18 cellular contexts compared by ENCODE assay signal in the genomic region with DNA sequence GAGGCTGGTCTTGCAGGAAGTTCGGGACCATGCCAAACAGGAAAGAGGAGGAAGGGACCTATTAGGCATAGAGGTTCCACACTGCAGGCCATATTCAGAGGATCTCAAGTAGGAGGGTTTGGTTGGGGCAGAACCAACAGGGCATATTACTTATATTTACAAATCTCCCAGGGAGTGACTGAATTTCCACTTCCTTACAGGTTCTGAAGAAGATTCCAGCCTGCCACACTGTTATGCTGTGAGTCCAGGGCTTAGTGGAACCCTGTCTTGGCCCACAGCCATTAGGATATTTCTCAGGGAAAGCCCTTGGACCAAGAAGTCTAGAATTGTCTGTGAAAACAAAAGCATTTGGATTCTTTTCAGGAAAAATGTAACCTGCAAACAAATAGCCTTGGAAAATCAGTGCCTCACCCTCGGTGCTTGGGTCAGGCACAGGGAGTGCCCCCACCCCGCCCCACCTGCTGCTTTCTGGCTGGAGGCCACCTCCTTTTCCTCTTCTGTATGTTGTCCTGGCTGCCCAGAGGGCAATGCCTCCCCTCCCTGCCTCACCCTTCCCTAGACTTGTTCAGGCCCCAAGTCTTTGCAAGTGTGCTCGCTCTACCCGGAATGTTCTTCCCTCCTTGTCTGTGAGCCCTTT. TPM values are rescaled to one million over a fixed set of nuclear protein-coding genes. Genes with fewer than 3 reads are reported as not detected.
DNase-seq lines count a peak whose midpoint lies in the region; ATAC-seq and TF ChIP-seq lines count a peak whose summit lies in the region.
"Had no signal": no experiment of that assay in that cellular context is flagged by ENCODE, and none has a peak within 500 bp of the region (broad histone marks: within the 10 kb centered on the region; RNA-seq: fewer than 3 reads in every experiment).

No MANE protein-coding gene starts in this region.

- ATAC-seq in lower lobe of right lung (peak; percentile 92 to 95), gastrocnemius medialis (no peak)

- H3K4me1 ChIP-seq in lower lobe of right lung (peaks cover 17% of the 10 kb centered on the region), gastrocnemius medialis (no peaks in the 10 kb centered on the region)
- H3K4me1 ChIP-seq: psoas muscle had no signal

- no peaks in the 10 kb centered on the region for H3K36me3 ChIP-seq in lower lobe of right lung
- no peaks in the 10 kb centered on the region for H3K36me3 ChIP-seq in gastrocnemius medialis
- H3K36me3 ChIP-seq: WERI-Rb-1 had no signal

- DNase-seq in DMS 273 (lab: John Stamatoyannopoulos, UW; ENCODE audit: unreplicated experiment) (peak; percentile 27), DMS 273 treated with DMSO at 0.1 percent for 48 hours (lab: John Stamatoyannopoulos, UW) (no peak), epithelial cell of esophagus (ENCODE audit: low read depth) (peak; percentile 53), lower lobe of right lung (peak; percentile 74), ureter (ENCODE audit: low spot score) (peak; percentile 63), COLO829 (ENCODE audit: low spot score) (no peak), gastrocnemius medialis (no peak), NCI-H2196 treated with DMSO at 0.1 percent for 48 hours (lab: John Stamatoyannopoulos, UW; ENCODE audit: unreplicated experiment) (no peak)
- DNase-seq: DND-41, kidney glomerular epithelial cell, naive B cell, NCI-H1694 treated with DMSO at 0.1 percent for 48 hours, NCI-H526, psoas muscle, T-helper 1 cell, WERI-Rb-1 had no signal

- no peak for TF ChIP-seq POLR2A in gastrocnemius medialis (IDR thresholded peaks at IDR 0.05)

- H3K4me3 ChIP-seq in epithelial cell of esophagus (ENCODE audit: low read length) (no peak overlapping the region), lower lobe of right lung (no peak overlapping the region), gastrocnemius medialis (no peak overlapping the region)
- H3K4me3 ChIP-seq: psoas muscle had no signal

- intact Hi-C loops in lower lobe of right lung (cut with DNase I): no loop called here
- intact Hi-C loops in gastrocnemius medialis (cut with DNase I; ENCODE audit: low total_unique reads): no loop called here

- in situ Hi-C loops in gastrocnemius medialis (cut with MboI; ENCODE audit: low sequenced_read_pairs in 4 of 4): no loop called here

- no peaks in the 10 kb centered on the region for H3K27me3 ChIP-seq in lower lobe of right lung (ENCODE audit: low read depth)
- no peaks in the 10 kb centered on the region for H3K27me3 ChIP-seq in gastrocnemius medialis

- peaks cover 17% of the 10 kb centered on the region for H3K9me3 ChIP-seq in lower lobe of right lung
- H3K9me3 ChIP-seq in gastrocnemius medialis: no peaks in the 10 kb centered on the region

- TF ChIP-seq CTCF in epithelial cell of esophagus (IDR thresholded peaks at IDR 0.05; ENCODE audit: insufficient read depth, low read depth, low read length, missing control alignments) (no peak), lower lobe of right lung (IDR thresholded peaks at IDR 0.05) (no peak), gastrocnemius medialis (IDR thresholded peaks at IDR 0.05 in 4 of 5, conservative IDR thresholded peaks at IDR 0.05 in 1 of 5) (no peak)

- H3K27ac ChIP-seq in lower lobe of right lung (peak overlapping the region; percentile 29), gastrocnemius medialis (no peak overlapping the region)
- H3K27ac ChIP-seq: 22Rv1, C4-2B, psoas muscle, WERI-Rb-1 had no signal

RNA-seq across cellular contexts. Expression of a gene that starts 41.0 kb away (rescaled TPM):
- total RNA-seq in lower lobe of right lung (118 TPM), ureter (37.9 TPM), gastrocnemius medialis (100 to 1,000 TPM in 2 of 4 donors, 10 to 100 TPM in 2; 41.2 to 104 (median 90.8) TPM)

Comparison
In these comparisons a context has a peak if more than half of its experiments do, and no peak if none do; other contexts are left out.
1. DNase-seq: peak in DMS 273 (single experiment), epithelial cell of esophagus (single experiment), lower lobe of right lung (single experiment) and ureter (single experiment); none in DMS 273 treated with DMSO at 0.1 percent for 48 hours (single experiment), COLO829 (single experiment), gastrocnemius medialis (0 of 2) and NCI-H2196 treated with DMSO at 0.1 percent for 48 hours (single experiment).
2. ATAC-seq: peak in lower lobe of right lung (2 of 2); none in gastrocnemius medialis (0 of 2).